ENCODE assay signal across 1 cellular context in genomic region chr7:84638339-84638697, GRCh38.
TF ChIP-seq lines count a peak whose summit lies in the region.

No MANE protein-coding gene starts in this region.

TF ChIP-seq in endothelial cell of umbilical vein, 7 proteins besides CTCF, POLR2A, EP300 and RAD21 (continued from another document):
- TF ChIP-seq MAX (IDR thresholded peaks at IDR 0.05; ENCODE audit: insufficient read depth, insufficient read length) (no peak), POLR2AphosphoS5 (IDR thresholded peaks at IDR 0.05; ENCODE audit: insufficient read depth, low read depth, low read length) (no peak), FOS (IDR thresholded peaks at IDR 0.05; ENCODE audit: borderline replicate concordance, insufficient read depth, low read length) (no peak), JUN (IDR thresholded peaks at IDR 0.05; ENCODE audit: borderline replicate concordance, insufficient read depth, insufficient read length, low read depth) (no peak), GATA2 (IDR thresholded peaks at IDR 0.05; ENCODE audit: insufficient read depth, insufficient read length, low read depth, low read length) (no peak), EZH2 (IDR thresholded peaks at IDR 0.05; ENCODE audit: borderline replicate concordance, low read depth, low read length, severe bottlenecking) (no peak)
